ENCODE assay signal across 8 cellular contexts in genomic region chr12:121513464-121514183, GRCh38.
A peak's percentile ranks its signal among the peaks of the same experiment; 100 is the strongest.
DNase-seq lines count a peak whose midpoint lies in the region; ATAC-seq and TF ChIP-seq lines count a peak whose summit lies in the region.

No MANE protein-coding gene starts in this region.

- peaks cover 11% of the 10 kb centered on the region for H3K4me1 ChIP-seq in CD8-positive, alpha-beta T cell (ENCODE audit: insufficient read depth, low read length)
- H3K4me1 ChIP-seq in Panc1 (ENCODE audit: control insufficient read depth, insufficient read depth, low read length), result no peaks in the 10 kb centered on the region
- H3K4me1 ChIP-seq in foreskin keratinocyte, result no peaks in the 10 kb centered on the region

- H3K27ac Mint-ChIP-seq in CD8-positive, alpha-beta T cell, result peak overlapping the region; percentile 90
- no peak overlapping the region for H3K27ac Mint-ChIP-seq in chondrocyte (ENCODE audit: unreplicated experiment)

- H3K4me3 Mint-ChIP-seq in CD8-positive, alpha-beta T cell, result no peak overlapping the region
- H3K4me3 Mint-ChIP-seq in chondrocyte (ENCODE audit: unreplicated experiment), result no peak overlapping the region

- CTCF ChIA-PET in CD8-positive, alpha-beta T cell (lab: Charles Lee), result interaction anchor here (0.9 kb wide), 1 partner anchor 55 kb away, joined by 4 read pairs; no protein-coding TSS in a partner anchor
- CTCF ChIA-PET in Panc1 (lab: Charles Lee), result interaction anchor here (0.6 kb wide), 1 partner anchor 35 kb away, joined by 3 read pairs; no protein-coding TSS in a partner anchor

- no peaks in the 10 kb centered on the region for H3K9me3 Mint-ChIP-seq in CD8-positive, alpha-beta T cell
- no peaks in the 10 kb centered on the region for H3K9me3 Mint-ChIP-seq in chondrocyte (ENCODE audit: low read depth)

- no peak overlapping the region for H3K4me3 ChIP-seq in CD8-positive, alpha-beta T cell (ENCODE audit: low read depth, low read length)
- no peak overlapping the region for H3K4me3 ChIP-seq in Panc1 (ENCODE audit: low read depth in 2 of 2, low read length in 2 of 2)

- H3K9me3 ChIP-seq in CD8-positive, alpha-beta T cell (ENCODE audit: low read length), result no peaks in the 10 kb centered on the region
- no peaks in the 10 kb centered on the region for H3K9me3 ChIP-seq in Panc1 (ENCODE audit: control insufficient read depth, insufficient read depth, low read depth, low read length)

- in situ Hi-C loops in Panc1 (cut with HindIII; ENCODE audit: low pct_unique_long_range_greater_than_20kb, low sequenced_read_pairs), result no loop called here

- intact Hi-C loops in CD8-positive, alpha-beta T cell (cut with DNase I, micrococcal nuclease), result no loop called here
- intact Hi-C loops in Panc1 (cut with micrococcal nuclease; ENCODE audit: unreplicated experiment), result no loop called here

- no peak for TF ChIP-seq CTCF in CD8-positive, alpha-beta T cell (IDR thresholded peaks at IDR 0.05)
- TF ChIP-seq CTCF in Panc1 (IDR thresholded peaks at IDR 0.05) (no peak), foreskin keratinocyte (conservative IDR thresholded peaks at IDR 0.05) (no peak), chondrocyte (IDR thresholded peaks at IDR 0.05) (no peak)

- H3K27ac ChIP-seq in CD8-positive, alpha-beta T cell (ENCODE audit: low read depth, low read length), result no peak overlapping the region
- H3K27ac ChIP-seq in Panc1 (ENCODE audit: low read length) (no peak overlapping the region), foreskin keratinocyte (no peak overlapping the region)

- DNase-seq in CD8-positive, alpha-beta T cell, result no peak
- DNase-seq in Panc1 (ENCODE audit: low read depth, low spot score) (no peak), foreskin keratinocyte (no peak), AML-193 (lab: John Stamatoyannopoulos, UW) (no peak), chondrocyte (ENCODE audit: low spot score) (no peak)

- POLR2A ChIA-PET in CD8-positive, alpha-beta T cell (lab: Charles Lee), result no interaction called here
- POLR2A ChIA-PET in Panc1 (lab: Charles Lee), result no interaction called here

- no TSS peak for BruUV-seq in Panc1 (replicated peaks; lab: Mats Ljungman, UMichigan)

- H3K36me3 Mint-ChIP-seq in CD8-positive, alpha-beta T cell, result peaks cover 54% of the 10 kb centered on the region
- H3K36me3 Mint-ChIP-seq in chondrocyte (ENCODE audit: low read depth), result peaks cover 2% of the 10 kb centered on the region

- peaks cover 12% of the 10 kb centered on the region for H3K36me3 ChIP-seq in CD8-positive, alpha-beta T cell (ENCODE audit: insufficient read depth, low read length)
- H3K36me3 ChIP-seq in Panc1 (ENCODE audit: control insufficient read depth, insufficient read depth, low read length), result no peaks in the 10 kb centered on the region

- H3K4me1 Mint-ChIP-seq in CD8-positive, alpha-beta T cell (ENCODE audit: low read depth), result peaks cover 11% of the 10 kb centered on the region
- no peaks in the 10 kb centered on the region for H3K4me1 Mint-ChIP-seq in chondrocyte (ENCODE audit: low read depth)

- peak; percentile 27 for ATAC-seq in CD8-positive, alpha-beta T cell
- peak; percentile 37 for ATAC-seq in GM18499 (IDR thresholded peaks at IDR 0.05; ENCODE audit: insufficient read depth, unreplicated experiment)
- ATAC-seq in HG02852 (IDR thresholded peaks at IDR 0.05; ENCODE audit: unreplicated experiment), result peak; percentile 70
- peak; percentile 93 for ATAC-seq in Panc1
- peak; percentile 65 for ATAC-seq in foreskin keratinocyte
- ATAC-seq in HG03571 (IDR thresholded peaks at IDR 0.05; ENCODE audit: unreplicated experiment), result no peak

- no peaks in the 10 kb centered on the region for H3K27me3 ChIP-seq in CD8-positive, alpha-beta T cell (ENCODE audit: insufficient read depth, low read length)
- H3K27me3 ChIP-seq in Panc1 (ENCODE audit: control insufficient read depth, insufficient read depth, low read length), result no peaks in the 10 kb centered on the region
- no peaks in the 10 kb centered on the region for H3K27me3 ChIP-seq in foreskin keratinocyte

- no peaks in the 10 kb centered on the region for H3K27me3 Mint-ChIP-seq in CD8-positive, alpha-beta T cell (ENCODE audit: low read depth)
- no peaks in the 10 kb centered on the region for H3K27me3 Mint-ChIP-seq in chondrocyte (ENCODE audit: low read depth)
